ENCODE assay signal across 1 cellular context in the genomic region with DNA sequence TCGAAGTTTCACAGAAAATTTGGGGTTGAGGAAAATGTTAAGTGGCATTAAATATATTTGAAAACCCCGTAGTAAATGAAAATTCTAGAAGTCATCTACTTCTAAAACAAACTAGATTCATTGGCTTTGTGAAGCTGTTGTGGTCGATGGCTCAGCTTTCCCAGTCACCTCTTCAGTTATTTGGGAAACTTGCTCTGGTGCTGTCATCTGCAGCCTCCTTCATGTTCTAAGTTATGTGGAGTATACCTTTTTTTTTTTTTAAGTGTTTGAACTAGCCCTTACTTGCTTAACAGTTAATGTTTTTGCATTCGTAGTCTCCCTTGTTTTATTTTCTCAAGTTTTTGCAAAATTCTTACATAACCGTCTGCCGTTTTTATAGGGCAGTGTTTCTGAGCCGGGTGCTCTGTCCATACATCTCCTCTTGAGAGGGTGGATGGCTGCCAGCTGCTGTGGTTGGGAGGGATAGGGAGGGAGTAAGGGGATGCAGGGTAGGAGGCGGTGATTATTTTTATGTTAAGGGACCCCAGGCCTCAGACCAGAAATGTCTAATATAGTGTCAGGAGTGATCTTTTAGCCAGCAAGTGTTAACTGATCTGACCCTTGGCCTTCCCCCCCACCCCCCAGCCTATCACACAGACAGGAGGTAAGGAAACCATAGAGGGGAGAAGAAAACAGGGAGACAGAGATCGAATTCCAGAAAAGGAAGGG.
TF ChIP-seq lines count a peak whose summit lies in the region.

No MANE protein-coding gene starts in this region.

TF ChIP-seq in K562, 482 proteins besides CTCF, POLR2A, EP300 and RAD21 (continued from another document):
- TF ChIP-seq, protein P1, sequence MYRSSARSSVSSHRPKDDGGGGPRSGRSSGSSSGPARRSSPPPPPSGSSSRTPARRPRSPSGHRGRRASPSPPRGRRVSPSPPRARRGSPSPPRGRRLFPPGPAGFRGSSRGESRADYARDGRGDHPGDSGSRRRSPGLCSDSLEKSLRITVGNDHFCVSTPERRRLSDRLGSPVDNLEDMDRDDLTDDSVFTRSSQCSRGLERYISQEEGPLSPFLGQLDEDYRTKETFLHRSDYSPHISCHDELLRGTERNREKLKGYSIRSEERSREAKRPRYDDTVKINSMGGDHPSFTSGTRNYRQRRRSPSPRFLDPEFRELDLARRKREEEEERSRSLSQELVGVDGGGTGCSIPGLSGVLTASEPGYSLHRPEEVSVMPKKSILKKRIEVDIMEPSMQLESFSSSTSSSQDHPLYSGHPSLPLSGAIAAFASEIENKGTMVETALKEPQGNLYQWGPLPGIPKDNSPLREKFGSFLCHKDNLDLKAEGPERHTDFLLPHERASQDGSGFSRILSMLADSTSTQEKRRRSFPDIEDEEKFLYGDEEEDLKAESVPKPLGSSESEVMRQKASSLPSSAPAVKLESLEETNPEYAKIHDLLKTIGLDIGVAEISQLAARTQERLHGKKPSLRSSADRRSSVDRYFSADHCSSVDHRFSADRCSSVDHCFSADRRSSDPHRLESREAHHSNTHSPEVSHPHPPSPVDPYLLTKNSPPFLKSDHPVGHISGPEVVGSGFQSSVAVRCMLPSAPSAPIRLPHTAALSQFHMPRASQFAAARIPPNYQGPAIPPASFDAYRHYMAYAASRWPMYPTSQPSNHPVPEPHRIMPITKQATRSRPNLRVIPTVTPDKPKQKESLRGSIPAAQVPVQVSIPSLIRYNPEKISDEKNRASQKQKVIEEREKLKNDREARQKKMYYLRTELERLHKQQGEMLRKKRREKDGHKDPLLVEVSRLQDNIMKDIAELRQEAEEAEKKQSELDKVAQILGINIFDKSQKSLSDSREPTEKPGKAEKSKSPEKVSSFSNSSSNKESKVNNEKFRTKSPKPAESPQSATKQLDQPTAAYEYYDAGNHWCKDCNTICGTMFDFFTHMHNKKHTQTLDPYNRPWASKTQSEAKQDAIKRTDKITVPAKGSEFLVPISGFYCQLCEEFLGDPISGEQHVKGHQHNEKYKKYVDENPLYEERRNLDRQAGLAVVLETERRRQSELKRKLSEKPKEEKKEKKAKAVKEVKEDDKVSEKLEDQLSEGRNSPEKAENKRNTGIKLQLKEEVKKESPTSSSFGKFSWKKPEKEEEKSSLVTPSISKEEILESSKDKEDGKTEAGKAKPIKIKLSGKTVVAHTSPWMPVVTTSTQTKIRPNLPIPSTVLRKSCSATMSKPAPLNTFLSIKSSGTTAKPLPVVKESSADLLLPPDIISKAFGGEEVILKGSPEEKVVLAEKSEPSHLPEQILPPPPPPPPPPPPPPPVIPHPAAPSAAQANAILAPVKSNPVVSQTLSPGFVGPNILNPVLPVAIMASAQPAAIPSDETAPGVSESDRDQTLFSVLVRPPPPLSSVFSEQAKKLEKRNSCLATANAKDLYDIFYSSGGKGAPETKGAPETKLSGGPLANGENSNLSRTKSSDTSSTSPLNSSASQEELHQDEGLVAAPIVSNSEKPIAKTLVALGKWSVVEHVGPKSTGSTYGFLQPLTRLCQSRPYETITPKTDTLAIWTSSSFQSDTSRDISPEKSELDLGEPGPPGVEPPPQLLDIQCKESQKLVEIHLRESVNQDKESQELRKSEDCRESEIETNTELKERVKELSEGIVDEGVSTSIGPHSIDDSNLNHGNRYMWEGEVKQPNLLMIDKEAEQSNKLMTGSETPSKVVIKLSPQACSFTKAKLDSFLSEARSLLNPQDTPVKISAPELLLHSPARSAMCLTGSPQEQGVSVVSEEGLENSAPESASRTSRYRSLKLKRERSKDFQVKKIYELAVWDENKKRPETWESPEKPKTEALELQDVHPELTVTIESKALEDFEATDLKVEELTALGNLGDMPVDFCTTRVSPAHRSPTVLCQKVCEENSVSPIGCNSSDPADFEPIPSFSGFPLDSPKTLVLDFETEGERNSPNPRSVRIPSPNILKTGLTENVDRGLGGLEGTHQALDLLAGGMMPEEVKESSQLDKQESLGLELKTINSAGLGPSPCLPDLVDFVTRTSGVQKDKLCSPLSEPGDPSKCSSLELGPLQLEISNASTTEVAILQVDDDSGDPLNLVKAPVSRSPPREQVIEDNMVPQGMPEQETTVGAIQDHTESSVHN (IDR thresholded peaks at IDR 0.05; ENCODE audit: borderline replicate concordance in 1 of 2, low read depth in 1 of 2) = no peak
- TF ChIP-seq TBL1XR1 (IDR thresholded peaks at IDR 0.05; ENCODE audit: low read length in 2 of 2) = no peak
- no peak for TF ChIP-seq DMBX1 (CRISPR knock-in tag; IDR thresholded peaks at IDR 0.05; ENCODE audit: borderline replicate concordance)
- 0 out of 4 replicates have a peak, but pooled peaks of 1 of the 2 experiments have one; percentile 23 for TF ChIP-seq HDAC1 (IDR thresholded peaks at IDR 0.05)
- TF ChIP-seq SNRNP70 (optimal IDR thresholded peaks at IDR 0.05; ENCODE audit: low read depth, low read length) = no peak
- TF ChIP-seq RB1 (IDR thresholded peaks at IDR 0.05; ENCODE audit: low read depth) = no peak
- TF ChIP-seq, protein P2, sequence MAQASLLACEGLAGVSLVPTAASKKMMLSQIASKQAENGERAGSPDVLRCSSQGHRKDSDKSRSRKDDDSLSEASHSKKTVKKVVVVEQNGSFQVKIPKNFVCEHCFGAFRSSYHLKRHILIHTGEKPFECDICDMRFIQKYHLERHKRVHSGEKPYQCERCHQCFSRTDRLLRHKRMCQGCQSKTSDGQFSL (CRISPR knock-in tag; IDR thresholded peaks at IDR 0.05) = peak; percentile 64; the same call in 1 of the 2 replicates
- TF ChIP-seq, protein P2 (tag; IDR thresholded peaks at IDR 0.05) = peak in 1 of 2 experiments; percentile 74; a peak in 2 of 4 replicates
- TF ChIP-seq, protein P3, sequence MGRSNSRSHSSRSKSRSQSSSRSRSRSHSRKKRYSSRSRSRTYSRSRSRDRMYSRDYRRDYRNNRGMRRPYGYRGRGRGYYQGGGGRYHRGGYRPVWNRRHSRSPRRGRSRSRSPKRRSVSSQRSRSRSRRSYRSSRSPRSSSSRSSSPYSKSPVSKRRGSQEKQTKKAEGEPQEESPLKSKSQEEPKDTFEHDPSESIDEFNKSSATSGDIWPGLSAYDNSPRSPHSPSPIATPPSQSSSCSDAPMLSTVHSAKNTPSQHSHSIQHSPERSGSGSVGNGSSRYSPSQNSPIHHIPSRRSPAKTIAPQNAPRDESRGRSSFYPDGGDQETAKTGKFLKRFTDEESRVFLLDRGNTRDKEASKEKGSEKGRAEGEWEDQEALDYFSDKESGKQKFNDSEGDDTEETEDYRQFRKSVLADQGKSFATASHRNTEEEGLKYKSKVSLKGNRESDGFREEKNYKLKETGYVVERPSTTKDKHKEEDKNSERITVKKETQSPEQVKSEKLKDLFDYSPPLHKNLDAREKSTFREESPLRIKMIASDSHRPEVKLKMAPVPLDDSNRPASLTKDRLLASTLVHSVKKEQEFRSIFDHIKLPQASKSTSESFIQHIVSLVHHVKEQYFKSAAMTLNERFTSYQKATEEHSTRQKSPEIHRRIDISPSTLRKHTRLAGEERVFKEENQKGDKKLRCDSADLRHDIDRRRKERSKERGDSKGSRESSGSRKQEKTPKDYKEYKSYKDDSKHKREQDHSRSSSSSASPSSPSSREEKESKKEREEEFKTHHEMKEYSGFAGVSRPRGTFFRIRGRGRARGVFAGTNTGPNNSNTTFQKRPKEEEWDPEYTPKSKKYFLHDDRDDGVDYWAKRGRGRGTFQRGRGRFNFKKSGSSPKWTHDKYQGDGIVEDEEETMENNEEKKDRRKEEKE (IDR thresholded peaks at IDR 0.05; ENCODE audit: borderline replicate concordance in 1 of 2, control insufficient read depth in 1 of 2, low read depth in 2 of 2, low read length in 1 of 2) = no peak
- TF ChIP-seq, protein P4, sequence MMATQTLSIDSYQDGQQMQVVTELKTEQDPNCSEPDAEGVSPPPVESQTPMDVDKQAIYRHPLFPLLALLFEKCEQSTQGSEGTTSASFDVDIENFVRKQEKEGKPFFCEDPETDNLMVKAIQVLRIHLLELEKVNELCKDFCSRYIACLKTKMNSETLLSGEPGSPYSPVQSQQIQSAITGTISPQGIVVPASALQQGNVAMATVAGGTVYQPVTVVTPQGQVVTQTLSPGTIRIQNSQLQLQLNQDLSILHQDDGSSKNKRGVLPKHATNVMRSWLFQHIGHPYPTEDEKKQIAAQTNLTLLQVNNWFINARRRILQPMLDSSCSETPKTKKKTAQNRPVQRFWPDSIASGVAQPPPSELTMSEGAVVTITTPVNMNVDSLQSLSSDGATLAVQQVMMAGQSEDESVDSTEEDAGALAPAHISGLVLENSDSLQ (IDR thresholded peaks at IDR 0.05) = 0 out of 2 replicates have a peak, but pooled peaks have one; percentile 29
- no peak for TF ChIP-seq KLF1 (tag; IDR thresholded peaks at IDR 0.05)
- TF ChIP-seq, protein P5, sequence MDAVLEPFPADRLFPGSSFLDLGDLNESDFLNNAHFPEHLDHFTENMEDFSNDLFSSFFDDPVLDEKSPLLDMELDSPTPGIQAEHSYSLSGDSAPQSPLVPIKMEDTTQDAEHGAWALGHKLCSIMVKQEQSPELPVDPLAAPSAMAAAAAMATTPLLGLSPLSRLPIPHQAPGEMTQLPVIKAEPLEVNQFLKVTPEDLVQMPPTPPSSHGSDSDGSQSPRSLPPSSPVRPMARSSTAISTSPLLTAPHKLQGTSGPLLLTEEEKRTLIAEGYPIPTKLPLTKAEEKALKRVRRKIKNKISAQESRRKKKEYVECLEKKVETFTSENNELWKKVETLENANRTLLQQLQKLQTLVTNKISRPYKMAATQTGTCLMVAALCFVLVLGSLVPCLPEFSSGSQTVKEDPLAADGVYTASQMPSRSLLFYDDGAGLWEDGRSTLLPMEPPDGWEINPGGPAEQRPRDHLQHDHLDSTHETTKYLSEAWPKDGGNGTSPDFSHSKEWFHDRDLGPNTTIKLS (IDR thresholded peaks at IDR 0.05; ENCODE audit: borderline replicate concordance, low read depth) = no peak
- no peak for TF ChIP-seq ARNT (IDR thresholded peaks at IDR 0.05)
- TF ChIP-seq, protein P6, sequence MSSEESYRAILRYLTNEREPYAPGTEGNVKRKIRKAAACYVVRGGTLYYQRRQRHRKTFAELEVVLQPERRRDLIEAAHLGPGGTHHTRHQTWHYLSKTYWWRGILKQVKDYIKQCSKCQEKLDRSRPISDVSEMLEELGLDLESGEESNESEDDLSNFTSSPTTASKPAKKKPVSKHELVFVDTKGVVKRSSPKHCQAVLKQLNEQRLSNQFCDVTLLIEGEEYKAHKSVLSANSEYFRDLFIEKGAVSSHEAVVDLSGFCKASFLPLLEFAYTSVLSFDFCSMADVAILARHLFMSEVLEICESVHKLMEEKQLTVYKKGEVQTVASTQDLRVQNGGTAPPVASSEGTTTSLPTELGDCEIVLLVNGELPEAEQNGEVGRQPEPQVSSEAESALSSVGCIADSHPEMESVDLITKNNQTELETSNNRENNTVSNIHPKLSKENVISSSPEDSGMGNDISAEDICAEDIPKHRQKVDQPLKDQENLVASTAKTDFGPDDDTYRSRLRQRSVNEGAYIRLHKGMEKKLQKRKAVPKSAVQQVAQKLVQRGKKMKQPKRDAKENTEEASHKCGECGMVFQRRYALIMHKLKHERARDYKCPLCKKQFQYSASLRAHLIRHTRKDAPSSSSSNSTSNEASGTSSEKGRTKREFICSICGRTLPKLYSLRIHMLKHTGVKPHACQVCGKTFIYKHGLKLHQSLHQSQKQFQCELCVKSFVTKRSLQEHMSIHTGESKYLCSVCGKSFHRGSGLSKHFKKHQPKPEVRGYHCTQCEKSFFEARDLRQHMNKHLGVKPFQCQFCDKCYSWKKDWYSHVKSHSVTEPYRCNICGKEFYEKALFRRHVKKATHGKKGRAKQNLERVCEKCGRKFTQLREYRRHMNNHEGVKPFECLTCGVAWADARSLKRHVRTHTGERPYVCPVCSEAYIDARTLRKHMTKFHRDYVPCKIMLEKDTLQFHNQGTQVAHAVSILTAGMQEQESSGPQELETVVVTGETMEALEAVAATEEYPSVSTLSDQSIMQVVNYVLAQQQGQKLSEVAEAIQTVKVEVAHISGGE (CRISPR knock-in tag; IDR thresholded peaks at IDR 0.05) = no peak
- no peak for TF ChIP-seq RFX5 (IDR thresholded peaks at IDR 0.05; ENCODE audit: low read depth, low read length)
- TF ChIP-seq WHSC1 (IDR thresholded peaks at IDR 0.05; ENCODE audit: low read length) = no peak
- TF ChIP-seq CTBP1 (IDR thresholded peaks at IDR 0.05; ENCODE audit: borderline replicate concordance) = peak; percentile 39; the same call in 1 of the 2 replicates
- no peak for TF ChIP-seq MTA1 (IDR thresholded peaks at IDR 0.05; ENCODE audit: borderline replicate concordance)
- no peak for TF ChIP-seq CBX8 (IDR thresholded peaks at IDR 0.05; ENCODE audit: borderline replicate concordance, extremely low read depth, low read depth, low read length, poor library complexity, severe bottlenecking)
- TF ChIP-seq MBD2 (IDR thresholded peaks at IDR 0.05; ENCODE audit: borderline replicate concordance, low read depth) = no peak
- no peak for TF ChIP-seq NR2C2 (CRISPR knock-in tag; IDR thresholded peaks at IDR 0.05)
- TF ChIP-seq NR2C2 (tag; IDR thresholded peaks at IDR 0.05) = peak; percentile 71; the same call in 1 of the 2 replicates
- TF ChIP-seq SMARCA5 (IDR thresholded peaks at IDR 0.05) = no peak
- TF ChIP-seq, protein P7, sequence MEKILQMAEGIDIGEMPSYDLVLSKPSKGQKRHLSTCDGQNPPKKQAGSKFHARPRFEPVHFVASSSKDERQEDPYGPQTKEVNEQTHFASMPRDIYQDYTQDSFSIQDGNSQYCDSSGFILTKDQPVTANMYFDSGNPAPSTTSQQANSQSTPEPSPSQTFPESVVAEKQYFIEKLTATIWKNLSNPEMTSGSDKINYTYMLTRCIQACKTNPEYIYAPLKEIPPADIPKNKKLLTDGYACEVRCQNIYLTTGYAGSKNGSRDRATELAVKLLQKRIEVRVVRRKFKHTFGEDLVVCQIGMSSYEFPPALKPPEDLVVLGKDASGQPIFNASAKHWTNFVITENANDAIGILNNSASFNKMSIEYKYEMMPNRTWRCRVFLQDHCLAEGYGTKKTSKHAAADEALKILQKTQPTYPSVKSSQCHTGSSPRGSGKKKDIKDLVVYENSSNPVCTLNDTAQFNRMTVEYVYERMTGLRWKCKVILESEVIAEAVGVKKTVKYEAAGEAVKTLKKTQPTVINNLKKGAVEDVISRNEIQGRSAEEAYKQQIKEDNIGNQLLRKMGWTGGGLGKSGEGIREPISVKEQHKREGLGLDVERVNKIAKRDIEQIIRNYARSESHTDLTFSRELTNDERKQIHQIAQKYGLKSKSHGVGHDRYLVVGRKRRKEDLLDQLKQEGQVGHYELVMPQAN (IDR thresholded peaks at IDR 0.05; ENCODE audit: borderline replicate concordance) = no peak
- TF ChIP-seq STAT5B (CRISPR knock-in tag; IDR thresholded peaks at IDR 0.05) = no peak
- TF ChIP-seq MTF1 (CRISPR knock-in tag; IDR thresholded peaks at IDR 0.05; ENCODE audit: borderline replicate concordance) = no peak
- no peak for TF ChIP-seq PPARD (CRISPR knock-in tag; IDR thresholded peaks at IDR 0.05)
- TF ChIP-seq NBN (IDR thresholded peaks at IDR 0.05; ENCODE audit: low read depth) = no peak
- no peak for TF ChIP-seq CXXC5 (CRISPR knock-in tag; IDR thresholded peaks at IDR 0.05)
- TF ChIP-seq HNRNPUL1 (IDR thresholded peaks at IDR 0.05; ENCODE audit: low read length) = no peak
- no peak for TF ChIP-seq FOXA3 (CRISPR knock-in tag; conservative IDR thresholded peaks at IDR 0.05 in 1 of 2, IDR thresholded peaks at IDR 0.05 in 1 of 2)
